ENCODE assay signal across 8 cellular contexts in the genomic region with DNA sequence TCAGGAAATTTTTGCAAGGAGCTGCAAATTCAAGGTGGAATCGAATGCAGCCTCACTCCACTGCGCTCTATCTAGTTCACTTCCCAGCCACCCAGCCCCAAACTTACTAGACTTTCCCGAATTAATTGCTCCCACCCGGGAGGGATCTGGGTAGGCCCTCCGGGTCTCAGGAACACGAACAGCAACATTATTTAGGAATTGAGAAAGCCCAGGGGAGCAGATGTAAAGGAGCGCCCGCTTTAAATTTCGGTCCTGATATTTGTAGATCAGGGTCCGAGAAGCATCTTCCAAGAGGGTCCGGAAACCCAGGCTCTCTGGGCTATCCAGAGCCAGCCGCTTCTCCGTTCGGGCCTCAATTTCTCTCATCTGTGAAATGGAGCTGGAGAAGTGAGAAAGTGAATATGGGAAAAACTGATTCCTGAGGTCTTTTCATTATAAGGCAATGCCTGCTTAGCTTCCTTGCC. TPM values are rescaled to one million over a fixed set of nuclear protein-coding genes. Genes with fewer than 3 reads are reported as not detected.
DNase-seq lines count a peak whose midpoint lies in the region; ATAC-seq and TF ChIP-seq lines count a peak whose summit lies in the region.

No MANE protein-coding gene starts in this region.

- intact Hi-C loops in PC-3 (cut with micrococcal nuclease): loop anchor here (1.0 kb wide), 1 partner anchor 11 kb away; no protein-coding TSS in a partner anchor

- H3K27ac ChIP-seq in DOHH2 (ENCODE audit: low read depth, low read length) (no peak overlapping the region), PC-3 (ENCODE audit: low read length) (peak overlapping the region; percentile 68), parathyroid adenoma (peak overlapping the region; percentile 80)

- H3F3A ChIP-seq in DOHH2 (ENCODE audit: control insufficient read depth, insufficient read depth) (no peaks in the 10 kb centered on the region), PC-3 (ENCODE audit: low read length, unreplicated experiment) (peaks cover 15% of the 10 kb centered on the region)

- H3K9ac ChIP-seq in PC-3 (ENCODE audit: low read length) (peak overlapping the region; percentile 76), parathyroid adenoma (no peak overlapping the region)

- no peak; the same call in 1 of the 2 replicates for ATAC-seq in PC-3
- ATAC-seq in GM21737 (IDR thresholded peaks at IDR 0.05; ENCODE audit: unreplicated experiment): no peak

- H2AFZ ChIP-seq in PC-3 (ENCODE audit: low read length) (no peak overlapping the region), parathyroid adenoma (peak overlapping the region; percentile 68)

- no peaks in the 10 kb centered on the region for H3K79me2 ChIP-seq in DOHH2 (ENCODE audit: control insufficient read depth, low read length)
- peaks cover 33% of the 10 kb centered on the region for H3K79me2 ChIP-seq in PC-3 (ENCODE audit: low read length)
- no peaks in the 10 kb centered on the region for H3K79me2 ChIP-seq in parathyroid adenoma

- H3K4me2 ChIP-seq in DOHH2 (ENCODE audit: low read length) (peak overlapping the region; percentile 81), PC-3 (ENCODE audit: low read length) (peak overlapping the region; percentile 83), parathyroid adenoma (ENCODE audit: low read length) (peak overlapping the region; percentile 77)

- no peaks in the 10 kb centered on the region for H4K20me1 ChIP-seq in DOHH2 (ENCODE audit: control insufficient read depth, insufficient read depth, low read depth, low read length)
- H4K20me1 ChIP-seq in PC-3 (ENCODE audit: low read length): peaks cover 17% of the 10 kb centered on the region

- TSS peak; percentile 87 for BruUV-seq in PC-3 (replicated peaks; lab: Mats Ljungman, UMichigan)

- peak overlapping the region; percentile 85 for H3K4me3 ChIP-seq in DOHH2 (ENCODE audit: low read length)
- H3K4me3 ChIP-seq in PC-3 (ENCODE audit: low read length): peak overlapping the region; percentile 97
- peak overlapping the region; percentile 82 for H3K4me3 ChIP-seq in epithelial cell of esophagus (ENCODE audit: low read length)
- H3K4me3 ChIP-seq in parathyroid adenoma (ENCODE audit: low read depth, low read length): peak overlapping the region; percentile 68

- no peaks in the 10 kb centered on the region for H3K9me3 ChIP-seq in DOHH2 (ENCODE audit: control insufficient read depth, insufficient read depth, low read length)
- H3K9me3 ChIP-seq in PC-3 (ENCODE audit: low read length): no peaks in the 10 kb centered on the region
- no peaks in the 10 kb centered on the region for H3K9me3 ChIP-seq in parathyroid adenoma (ENCODE audit: control insufficient read depth, low read length)

- no peak for DNase-seq in PC-3
- DNase-seq in epithelial cell of esophagus (ENCODE audit: low read depth): no peak
- DNase-seq in NCI-H2081 (lab: John Stamatoyannopoulos, UW): no peak
- no peak for DNase-seq in anterior cingulate cortex (lab: John Stamatoyannopoulos, UW)
- DNase-seq in stimulated activated CD4-positive, alpha-beta T cell treated with anti-CD3 and anti-CD28 coated beads, Interleukin-4, amount 100 ng/mL, for 4 hours: no peak

- H3K9me2 ChIP-seq in DOHH2 (replicated peaks; ENCODE audit: control insufficient read depth, low read length): no peaks in the 10 kb centered on the region
- H3K9me2 ChIP-seq in PC-3 (replicated peaks; ENCODE audit: low read length): no peaks in the 10 kb centered on the region

- CTCF ChIA-PET in PC-3 (lab: Charles Lee): interaction anchor here (0.8 to 2.3 kb wide), 7 partner anchors 8 to 44 kb away, joined by 4 to 10 read pairs (median 7); no protein-coding TSS in a partner anchor

- peaks cover 67% of the 10 kb centered on the region for H3K27me3 ChIP-seq in DOHH2 (ENCODE audit: control insufficient read depth, low read length)
- H3K27me3 ChIP-seq in PC-3 (ENCODE audit: low read length): no peaks in the 10 kb centered on the region
- no peaks in the 10 kb centered on the region for H3K27me3 ChIP-seq in parathyroid adenoma (ENCODE audit: control insufficient read depth, insufficient read depth, low read length)

- H3K4me1 ChIP-seq in DOHH2 (ENCODE audit: control insufficient read depth, low read length): peaks cover 39% of the 10 kb centered on the region
- H3K4me1 ChIP-seq in PC-3 (ENCODE audit: insufficient read depth, low read length): peaks cover 53% of the 10 kb centered on the region
- H3K4me1 ChIP-seq in parathyroid adenoma: peaks cover 7% of the 10 kb centered on the region

- POLR2A ChIA-PET in PC-3 (lab: Charles Lee; ENCODE audit: unreplicated experiment): interaction anchor here (0.6 to 3.7 kb wide), 6 partner anchors 11 to 100 kb away, joined by 3 to 34 read pairs (median 4); no protein-coding TSS in a partner anchor

- TF ChIP-seq CTCF in DOHH2 (IDR thresholded peaks at IDR 0.05; ENCODE audit: low read depth, low read length, poor library complexity, severe bottlenecking) (no peak), PC-3 (conservative IDR thresholded peaks at IDR 0.05; ENCODE audit: low read depth, low read length) (no peak), epithelial cell of esophagus (IDR thresholded peaks at IDR 0.05; ENCODE audit: insufficient read depth, low read depth, low read length, missing control alignments) (no peak), parathyroid adenoma (IDR thresholded peaks at IDR 0.05) (no peak)

- no peaks in the 10 kb centered on the region for H3K36me3 ChIP-seq in DOHH2 (ENCODE audit: control insufficient read depth, low read length)
- H3K36me3 ChIP-seq in PC-3 (ENCODE audit: low read depth, low read length): 0 out of 2 replicates have a peak, but pooled peaks cover 6% of the 10 kb centered on the region
- H3K36me3 ChIP-seq in parathyroid adenoma (ENCODE audit: control insufficient read depth, insufficient read depth, low read length): no peaks in the 10 kb centered on the region

RNA-seq across cellular contexts. Expression of gene ID1, which starts 0.5 kb away (rescaled TPM):
- 774 and 872 TPM in 2 replicates for total RNA-seq in PC-3 (2014; rRNA removed)

RNA-seq across cellular contexts. Expression of gene COX4I2, which starts 33.1 kb away (rescaled TPM):
- not detected in 2 replicates for total RNA-seq in PC-3 (2014; rRNA removed)
